8 cellular contexts compared by ENCODE assay signal in the genomic region with DNA sequence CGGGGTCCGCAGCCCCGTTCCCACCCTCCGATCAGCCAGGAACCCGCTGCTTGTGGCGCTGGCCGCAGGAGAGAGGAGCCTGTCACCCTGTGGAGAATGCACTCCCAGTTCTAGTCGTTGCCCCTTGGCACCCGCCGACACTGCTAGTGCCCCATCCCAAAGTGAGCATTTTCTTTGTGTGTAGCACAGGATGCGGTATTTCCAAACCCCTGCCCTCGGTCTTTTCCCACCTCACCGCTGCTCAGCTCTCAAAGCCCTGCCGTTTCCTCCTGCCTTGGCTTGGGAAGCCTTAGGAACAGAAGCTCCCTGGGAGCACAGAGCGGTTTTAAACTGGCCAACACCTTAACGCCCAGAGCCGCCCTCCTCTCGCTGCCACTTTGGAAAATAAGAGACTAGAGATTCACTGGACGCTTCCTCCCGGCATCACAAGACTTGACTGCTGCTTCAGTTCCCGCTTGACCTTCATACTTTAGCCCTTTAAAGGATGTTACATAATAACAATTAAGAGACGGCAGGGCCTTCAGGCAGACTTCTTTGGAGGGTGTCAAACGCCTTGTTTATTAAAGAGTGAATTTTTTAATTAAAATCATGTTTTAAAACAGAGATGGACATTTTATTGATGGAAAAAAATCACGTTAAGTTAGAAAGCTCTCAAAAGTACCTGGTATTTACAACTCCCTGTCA. TPM values are rescaled to one million over a fixed set of nuclear protein-coding genes. Genes with fewer than 3 reads are reported as not detected.
DNase-seq lines count a peak whose midpoint lies in the region; ATAC-seq and TF ChIP-seq lines count a peak whose summit lies in the region.

No MANE protein-coding gene starts in this region.

- peak overlapping the region; percentile 96 to 97 for H3K27ac Mint-ChIP-seq in effector memory CD8-positive, alpha-beta T cell
- H3K27ac Mint-ChIP-seq in stimulated activated naive CD8-positive, alpha-beta T cell treated with anti-CD3 and anti-CD28 coated beads, Interleukin-15, Interleukin-2, amounts not matched to agents 100 ng/mL and 50 ng/mL, for 24 hours: peak overlapping the region; percentile 89

- H3K36me3 ChIP-seq in lung (ENCODE audit: control insufficient read depth in 2 of 2, insufficient read depth in 2 of 2, low read length in 2 of 2): peaks cover 4 to 8% of the 10 kb centered on the region in 2 donors

- WGBS in lung, 2 donors: 1 to 4% methylated on average over 18 to 24 of the region's 24 CpGs

- H3K9me3 ChIP-seq in lung (ENCODE audit: control insufficient read depth in 2 of 2, insufficient read depth in 1 of 2, low read length in 1 of 2): no peaks in the 10 kb centered on the region

- peak overlapping the region; percentile 77 for H3K4me3 ChIP-seq in lung

- DNase-seq in Ammon's horn (ENCODE audit: low spot score) (peak; percentile 59), Kasumi-1 (lab: John Stamatoyannopoulos, UW) (peak; percentile 27 to 56), lung (ENCODE audit: low spot score) (no peak), NCI-H446 (lab: John Stamatoyannopoulos, UW) (no peak)
- peak; percentile 43 for DNase-seq in activated CD4-positive, alpha-beta T cell treated with anti-CD3 and anti-CD28 coated beads for 48 hours
- peak in 2 of 3 experiments; percentile 10 to 37 for DNase-seq in effector memory CD8-positive, alpha-beta T cell

- H3K4me1 ChIP-seq in lung (ENCODE audit: control insufficient read depth in 2 of 2, insufficient read depth in 2 of 2, low read length in 2 of 2): peaks cover 3 to 4% of the 10 kb centered on the region in 2 donors

- peaks cover 40% of the 10 kb centered on the region for H3K36me3 Mint-ChIP-seq in effector memory CD8-positive, alpha-beta T cell (ENCODE audit: insufficient read depth)
- H3K36me3 Mint-ChIP-seq in stimulated activated naive CD8-positive, alpha-beta T cell treated with anti-CD3 and anti-CD28 coated beads, Interleukin-15, Interleukin-2, amounts not matched to agents 100 ng/mL and 50 ng/mL, for 24 hours (ENCODE audit: low read depth): peaks cover 20% of the 10 kb centered on the region

- peak overlapping the region; percentile 90 to 94 for H3K4me3 Mint-ChIP-seq in effector memory CD8-positive, alpha-beta T cell
- H3K4me3 Mint-ChIP-seq in stimulated activated naive CD8-positive, alpha-beta T cell treated with anti-CD3 and anti-CD28 coated beads, Interleukin-15, Interleukin-2, amounts not matched to agents 100 ng/mL and 50 ng/mL, for 24 hours: peak overlapping the region; percentile 95

- ATAC-seq in GM19395 (IDR thresholded peaks at IDR 0.05; ENCODE audit: unreplicated experiment) (peak; percentile 2), lung (ENCODE audit: insufficient read depth, low FRiP score) (peak; percentile 3)
- ATAC-seq in effector memory CD8-positive, alpha-beta T cell (replicated peaks): peak; percentile 7

- no peak for TF ChIP-seq CTCF in lung (IDR thresholded peaks at IDR 0.05; ENCODE audit: control extremely low read depth, extremely low read depth)

- H3K27me3 Mint-ChIP-seq in effector memory CD8-positive, alpha-beta T cell: no peaks in the 10 kb centered on the region
- no peaks in the 10 kb centered on the region for H3K27me3 Mint-ChIP-seq in stimulated activated naive CD8-positive, alpha-beta T cell treated with anti-CD3 and anti-CD28 coated beads, Interleukin-15, Interleukin-2, amounts not matched to agents 100 ng/mL and 50 ng/mL, for 24 hours

- no peaks in the 10 kb centered on the region for H3K9me3 Mint-ChIP-seq in effector memory CD8-positive, alpha-beta T cell
- H3K9me3 Mint-ChIP-seq in stimulated activated naive CD8-positive, alpha-beta T cell treated with anti-CD3 and anti-CD28 coated beads, Interleukin-15, Interleukin-2, amounts not matched to agents 100 ng/mL and 50 ng/mL, for 24 hours: no peaks in the 10 kb centered on the region

- peaks cover 21 to 28% of the 10 kb centered on the region in 2 donors for H3K4me1 Mint-ChIP-seq in effector memory CD8-positive, alpha-beta T cell (ENCODE audit: low read depth in 2 of 2)
- H3K4me1 Mint-ChIP-seq in stimulated activated naive CD8-positive, alpha-beta T cell treated with anti-CD3 and anti-CD28 coated beads, Interleukin-15, Interleukin-2, amounts not matched to agents 100 ng/mL and 50 ng/mL, for 24 hours (ENCODE audit: low read depth): peaks cover 42% of the 10 kb centered on the region

- peak overlapping the region; percentile 99 for H3K27ac ChIP-seq in lung (ENCODE audit: low read depth in 1 of 2, low read length in 1 of 2)

- H3K27me3 ChIP-seq in lung (ENCODE audit: control insufficient read depth, insufficient read depth): no peaks in the 10 kb centered on the region

RNA-seq across cellular contexts. Expression of a gene that starts 0.8 kb away (rescaled TPM):
- total RNA-seq in lung: 10 to 100 TPM; 28.5 to 36.2 TPM
- polyA plus RNA-seq in lung: 10 to 100 TPM; 13.4 to 17.4 TPM

RNA-seq across cellular contexts. Expression of a gene that starts 35.1 kb away (rescaled TPM):
- total RNA-seq in lung: under 1 TPM; 0.31 to 0.67 TPM
- under 1 TPM; 0.23 to 0.94 TPM for polyA plus RNA-seq in lung

Comparison
In these comparisons a context has a peak if more than half of its experiments do, and no peak if none do; other contexts are left out.
1. DNase-seq: peak in Ammon's horn (single experiment), Kasumi-1 (2 of 2), activated CD4-positive, alpha-beta T cell treated with anti-CD3 and anti-CD28 coated beads for 48 hours (single experiment) and effector memory CD8-positive, alpha-beta T cell (2 of 3); none in lung (single experiment) and NCI-H446 (0 of 2).
2. Peak in every context shown above with its lines, with median percentiles within 50 percentile points of each other: ATAC-seq.